ENCODE assay signal across 17 cellular contexts in the genomic region with DNA sequence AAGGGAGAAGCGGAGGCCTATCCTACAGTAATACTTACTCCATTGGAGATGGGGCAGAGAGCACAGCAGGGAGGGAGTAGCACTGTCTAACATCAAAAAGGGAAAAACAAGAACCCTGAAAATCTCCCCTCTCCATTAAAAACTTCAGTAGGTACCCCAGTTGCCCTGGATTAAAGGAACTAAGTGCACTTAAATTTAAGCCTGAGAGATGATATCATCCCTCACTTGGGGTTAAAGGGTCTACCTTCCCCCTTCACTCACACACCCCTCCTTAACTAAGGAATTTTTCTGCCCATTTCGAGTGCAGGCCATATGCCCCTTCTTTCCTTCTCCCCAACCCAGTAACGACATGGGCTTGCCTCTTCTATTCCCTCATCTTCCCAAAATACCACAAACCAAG. TPM values are rescaled to one million over a fixed set of nuclear protein-coding genes. Genes with fewer than 3 reads are reported as not detected.
DNase-seq lines count a peak whose midpoint lies in the region; ATAC-seq and TF ChIP-seq lines count a peak whose summit lies in the region.
"Had no signal": no experiment of that assay in that cellular context is flagged by ENCODE, and none has a peak within 500 bp of the region (broad histone marks: within the 10 kb centered on the region; RNA-seq: fewer than 3 reads in every experiment).

No MANE protein-coding gene starts in this region.

- 85% methylated on average over 3 of the region's 3 CpGs for WGBS in upper lobe of left lung, 2 donors

- H3K4me2 ChIP-seq in KMS-11 = peak overlapping the region; percentile 74; the same call in 1 of the 2 replicates
- no peak overlapping the region for H3K4me2 ChIP-seq in neural progenitor cell

- H3K27ac ChIP-seq in ACC112 (ENCODE audit: low read depth, low read length) = 0 out of 2 replicates have a peak overlapping the region, but pooled peaks have one; percentile 51
- no peak overlapping the region for H3K27ac ChIP-seq in KMS-11
- no peak overlapping the region for H3K27ac ChIP-seq in neural progenitor cell
- H3K27ac ChIP-seq in upper lobe of left lung = peak overlapping the region in 2 of 4 donors; percentile 46 to 85
- H3K27ac ChIP-seq: brain microvascular endothelial cell had no signal

- no peak overlapping the region for H2AFZ ChIP-seq in ACC112 (ENCODE audit: low read length, unreplicated experiment)
- H2AFZ ChIP-seq in KMS-11 (ENCODE audit: low read depth) = no peak overlapping the region
- no peak overlapping the region for H2AFZ ChIP-seq in neural progenitor cell (replicated peaks)

- H3K27me3 Mint-ChIP-seq in central memory CD8-positive, alpha-beta T cell = no peaks in the 10 kb centered on the region
- H3K27me3 Mint-ChIP-seq in neural progenitor cell (ENCODE audit: insufficient read depth, low read depth) = peaks cover 4% of the 10 kb centered on the region
- H3K27me3 Mint-ChIP-seq: activated CD8-positive, alpha-beta T cell treated with anti-CD3 and anti-CD28 coated beads for 36 hours had no signal

- no peak for TF ChIP-seq EP300 in upper lobe of left lung (IDR thresholded peaks at IDR 0.05)

- H3K4me3 ChIP-seq in ACC112 (ENCODE audit: low read depth, low read length) (no peak overlapping the region), KMS-11 (IDR thresholded peaks at IDR 0.05; ENCODE audit: insufficient read depth, low read depth, low read length) (no peak overlapping the region), neural progenitor cell (no peak overlapping the region), upper lobe of left lung (no peak overlapping the region)
- H3K4me3 ChIP-seq: left lung, tibial artery had no signal

- H3K9me3 ChIP-seq in neural progenitor cell (ENCODE audit: low read depth) = no peaks in the 10 kb centered on the region
- no peaks in the 10 kb centered on the region for H3K9me3 ChIP-seq in upper lobe of left lung
- H3K9me3 ChIP-seq: left lung, tibial artery had no signal

- TF ChIP-seq POLR2A in upper lobe of left lung (IDR thresholded peaks at IDR 0.05) = no peak

- peaks cover 42% of the 10 kb centered on the region for H3K4me1 ChIP-seq in ACC112 (ENCODE audit: control insufficient read depth, insufficient read depth, low read length, unreplicated experiment)
- peaks cover 55% of the 10 kb centered on the region for H3K4me1 ChIP-seq in KMS-11 (ENCODE audit: low read depth, poor library complexity, severe bottlenecking)
- H3K4me1 ChIP-seq in neural progenitor cell = peaks cover 19% of the 10 kb centered on the region
- peaks cover 40 to 50% (median 49%) of the 10 kb centered on the region in 4 donors for H3K4me1 ChIP-seq in upper lobe of left lung

- H3K9me3 Mint-ChIP-seq in central memory CD8-positive, alpha-beta T cell = no peaks in the 10 kb centered on the region
- H3K9me3 Mint-ChIP-seq in neural progenitor cell = no peaks in the 10 kb centered on the region
- H3K9me3 Mint-ChIP-seq: activated CD8-positive, alpha-beta T cell treated with anti-CD3 and anti-CD28 coated beads for 36 hours; natural killer cell had no signal

- H3K9ac ChIP-seq in KMS-11 (no peak overlapping the region), neural progenitor cell (no peak overlapping the region)

- no peak for DNase-seq in central memory CD8-positive, alpha-beta T cell (ENCODE audit: low spot score in 2 of 2)
- DNase-seq in neural progenitor cell (ENCODE audit: low spot score) = no peak
- no peak for DNase-seq in NK-92 (lab: John Stamatoyannopoulos, UW; ENCODE audit: unreplicated experiment)
- no peak for DNase-seq in DMS53 treated with DMSO at 0.1 percent for 48 hours (lab: John Stamatoyannopoulos, UW; ENCODE audit: unreplicated experiment)
- no peak for DNase-seq in upper lobe of left lung
- DNase-seq: activated CD8-positive, alpha-beta T cell treated with anti-CD3 and anti-CD28 coated beads for 36 hours; activated effector memory CD4-positive, alpha-beta T cell treated with anti-CD3 and anti-CD28 coated beads, Interleukin-2, amount 50 U/mL, for 16 hours; brain microvascular endothelial cell; effector CD4-positive, alpha-beta T cell; left lung; natural killer cell; NCI-H1092 treated with DMSO at 0.1 percent for 48 hours; retina; tibial artery had no signal

- H4K20me1 ChIP-seq in KMS-11 (ENCODE audit: insufficient read depth) (no peaks in the 10 kb centered on the region), neural progenitor cell (ENCODE audit: low read depth) (no peaks in the 10 kb centered on the region)

- peaks cover 10% of the 10 kb centered on the region for H3F3A ChIP-seq in neural progenitor cell (ENCODE audit: low read depth)

- no peak for TF ChIP-seq CTCF in KMS-11 (conservative IDR thresholded peaks at IDR 0.05; ENCODE audit: low read depth, low read length)
- no peak for TF ChIP-seq CTCF in neural progenitor cell (IDR thresholded peaks at IDR 0.05)
- no peak for TF ChIP-seq CTCF in upper lobe of left lung (IDR thresholded peaks at IDR 0.05)

- ATAC-seq in central memory CD8-positive, alpha-beta T cell (replicated peaks; ENCODE audit: extremely low read depth, poor library complexity, severe bottlenecking) = no peak
- ATAC-seq in HG03439 (IDR thresholded peaks at IDR 0.05; ENCODE audit: unreplicated experiment) (no peak), upper lobe of left lung (ENCODE audit: low FRiP score in 2 of 2) (no peak)
- ATAC-seq: activated CD8-positive, alpha-beta T cell treated with anti-CD3 and anti-CD28 coated beads for 36 hours; left lung; natural killer cell had no signal

- peaks cover 6% of the 10 kb centered on the region for H3K4me1 Mint-ChIP-seq in central memory CD8-positive, alpha-beta T cell
- peaks cover 49% of the 10 kb centered on the region for H3K4me1 Mint-ChIP-seq in neural progenitor cell

- H3K79me2 ChIP-seq in ACC112 (ENCODE audit: control insufficient read depth, insufficient read depth, low read length, unreplicated experiment) (peaks cover 11% of the 10 kb centered on the region), KMS-11 (ENCODE audit: insufficient read depth, low read depth) (no peaks in the 10 kb centered on the region), neural progenitor cell (ENCODE audit: low read depth) (no peaks in the 10 kb centered on the region)

- H3K36me3 ChIP-seq in ACC112 (ENCODE audit: insufficient read depth, low read length) (peaks cover 2% of the 10 kb centered on the region; the same call in 1 of the 2 replicates), KMS-11 (ENCODE audit: insufficient read depth) (no peaks in the 10 kb centered on the region), neural progenitor cell (no peaks in the 10 kb centered on the region), upper lobe of left lung (peaks cover 0 to 20% (median 13%) of the 10 kb centered on the region in 4 donors)

- H3K27me3 ChIP-seq in ACC112 (ENCODE audit: insufficient read depth, low read length) = no peaks in the 10 kb centered on the region
- no peaks in the 10 kb centered on the region for H3K27me3 ChIP-seq in KMS-11 (ENCODE audit: insufficient read depth, low read depth)
- no peaks in the 10 kb centered on the region for H3K27me3 ChIP-seq in neural progenitor cell
- no peaks in the 10 kb centered on the region for H3K27me3 ChIP-seq in upper lobe of left lung
- H3K27me3 ChIP-seq: brain microvascular endothelial cell, left lung, tibial artery had no signal

- peak overlapping the region; percentile 74 for H3K27ac Mint-ChIP-seq in central memory CD8-positive, alpha-beta T cell (ENCODE audit: low read depth)
- H3K27ac Mint-ChIP-seq in neural progenitor cell = no peak overlapping the region
- H3K27ac Mint-ChIP-seq: activated CD8-positive, alpha-beta T cell treated with anti-CD3 and anti-CD28 coated beads for 36 hours had no signal

- no peak overlapping the region for H3K4me3 Mint-ChIP-seq in central memory CD8-positive, alpha-beta T cell
- H3K4me3 Mint-ChIP-seq in neural progenitor cell = peak overlapping the region; percentile 8
- H3K4me3 Mint-ChIP-seq: activated CD8-positive, alpha-beta T cell treated with anti-CD3 and anti-CD28 coated beads for 36 hours; natural killer cell had no signal

- peaks cover 3% of the 10 kb centered on the region for H3K36me3 Mint-ChIP-seq in central memory CD8-positive, alpha-beta T cell (ENCODE audit: insufficient read depth)
- peaks cover 10% of the 10 kb centered on the region for H3K36me3 Mint-ChIP-seq in neural progenitor cell

RNA-seq across cellular contexts. Expression of a gene that starts 3.7 kb away (rescaled TPM):
- total RNA-seq in neural progenitor cell (ENCODE audit: low replicate concordance) (3.8 and 11.3 TPM in 2 replicates), upper lobe of left lung (10 to 100 TPM in 4 of 6 donors, 1 to 10 TPM in 2; 5.9 to 19.9 (median 13.6) TPM)

RNA-seq across cellular contexts. Expression of a gene that starts 12.8 kb away (rescaled TPM):
- total RNA-seq in neural progenitor cell (ENCODE audit: low replicate concordance) (26.1 and 26.4 TPM in 2 replicates), upper lobe of left lung (10 to 100 TPM in 5 of 6 donors, 1 to 10 TPM in 1; 9.4 to 49.1 (median 15.2) TPM)

RNA-seq across cellular contexts. Expression of a gene that starts 22.8 kb away (rescaled TPM):
- total RNA-seq in neural progenitor cell (ENCODE audit: low replicate concordance) = 31.6 and 47.1 TPM in 2 replicates
- total RNA-seq in upper lobe of left lung = 1 to 10 TPM in 3 of 6 donors, under 1 TPM in 3; 0.44 to 1.6 (median 0.98) TPM

RNA-seq across cellular contexts. Expression of a gene that starts 41.1 kb away (rescaled TPM):
- total RNA-seq in neural progenitor cell (ENCODE audit: low replicate concordance) (2.4 and 13.7 TPM in 2 replicates), upper lobe of left lung (10 to 100 TPM; 11.1 to 23.0 (median 14.5) TPM)

Comparison
In these comparisons a context has a peak if more than half of its experiments do, and no peak if none do; other contexts are left out.
1. RNA of a gene that starts 22.8 kb away (total RNA-seq): 31.6 to 47.1 TPM in neural progenitor cell; 0.44 to 1.6 TPM in upper lobe of left lung; every median in the first group is over 10 times any median in the second.